In the genomic region with DNA sequence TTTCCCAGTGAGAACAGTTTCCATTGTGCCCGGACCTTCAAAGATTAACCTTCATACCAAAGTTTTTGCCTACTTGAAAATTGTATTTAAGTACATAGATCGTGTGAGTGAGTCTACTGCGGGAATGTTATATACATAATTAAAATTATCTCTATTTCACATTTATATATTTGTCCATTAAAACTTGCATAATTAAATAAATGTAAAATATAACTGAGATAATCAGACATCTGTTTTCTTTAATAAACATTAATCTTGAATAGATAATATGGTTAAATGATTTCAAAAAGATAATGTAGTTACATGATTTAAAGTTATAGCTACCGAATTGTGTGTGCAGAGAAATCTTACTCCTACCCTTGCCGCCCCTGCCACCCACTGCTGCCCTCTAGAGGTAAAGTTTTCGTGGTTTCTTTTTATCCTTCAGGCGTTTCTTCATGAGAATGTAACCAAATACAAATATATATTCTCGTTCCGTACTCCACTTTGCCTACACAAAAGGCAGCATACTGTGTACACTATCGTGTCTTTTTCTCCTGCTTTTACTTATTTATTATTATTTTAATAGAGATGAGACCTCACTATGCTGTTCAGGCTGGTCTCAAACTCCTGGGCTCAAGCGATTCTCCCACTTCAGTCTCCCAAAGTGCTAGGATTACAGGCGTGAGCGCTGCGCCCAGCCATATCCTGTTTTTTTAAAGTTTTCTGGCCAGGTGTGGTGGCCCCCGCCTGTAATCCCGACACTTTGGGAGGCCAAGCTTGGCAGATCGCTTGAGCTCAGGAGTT, we compare ENCODE assay signal across 9 cellular contexts. TPM values are rescaled to one million over a fixed set of nuclear protein-coding genes. Genes with fewer than 3 reads are reported as not detected.
DNase-seq lines count a peak whose midpoint lies in the region; ATAC-seq, FAIRE-seq and TF ChIP-seq lines count a peak whose summit lies in the region.
"Had no signal": no experiment of that assay in that cellular context is flagged by ENCODE, and none has a peak within 500 bp of the region (broad histone marks: within the 10 kb centered on the region; RNA-seq: fewer than 3 reads in every experiment).

No MANE protein-coding gene starts in this region.

- H3K4me1 Mint-ChIP-seq in activated CD4-positive, alpha-beta T cell treated with anti-CD3 and anti-CD28 coated beads for 36 hours: peaks cover 20% of the 10 kb centered on the region
- no peaks in the 10 kb centered on the region for H3K4me1 Mint-ChIP-seq in progenitor cell of endocrine pancreas (ENCODE audit: low read depth)

- H3K4me2 ChIP-seq in endothelial cell of umbilical vein (ENCODE audit: insufficient read depth, low read length): no peak overlapping the region
- H3K4me2 ChIP-seq: BLaER1 treated with 17β-estradiol and CSF1 and Interleukin-3, amounts not matched to agents 10 nM and 100 nM had no signal

- TF ChIP-seq CTCF in endothelial cell of umbilical vein (IDR thresholded peaks at IDR 0.05; ENCODE audit: extremely low read depth in 1 of 2, insufficient read depth in 1 of 2, low read depth in 1 of 2, low read length in 2 of 2) (peak; percentile 33 to 46), progenitor cell of endocrine pancreas (IDR thresholded peaks at IDR 0.05; ENCODE audit: unreplicated experiment) (peak; percentile 50)

- H3K27ac ChIP-seq in endothelial cell of umbilical vein (ENCODE audit: insufficient read depth, low read depth, low read length): no peak overlapping the region
- H3K27ac ChIP-seq: BLaER1 treated with 17β-estradiol and CSF1 and Interleukin-3, amounts not matched to agents 10 nM and 100 nM had no signal

- H3K4me3 ChIP-seq in endothelial cell of umbilical vein (replicated peaks in 1 of 3; ENCODE audit: insufficient read depth in 1 of 3, low read depth in 1 of 3, low read length in 3 of 3): no peak overlapping the region
- H3K4me3 ChIP-seq: BLaER1 treated with 17β-estradiol and CSF1 and Interleukin-3, amounts not matched to agents 10 nM and 100 nM had no signal

- H3K9me3 ChIP-seq in endothelial cell of umbilical vein (replicated peaks; ENCODE audit: control insufficient read depth, insufficient read depth, low read length): no peaks in the 10 kb centered on the region
- H3K9me3 ChIP-seq: BLaER1 treated with 17β-estradiol and CSF1 and Interleukin-3, amounts not matched to agents 10 nM and 100 nM had no signal

- dilution Hi-C loops in endothelial cell of umbilical vein (cut with MboI; ENCODE audit: extremely low pct_ligation_motif_present, low sequenced_read_pairs): no loop called here

- no peaks in the 10 kb centered on the region for H4K20me1 ChIP-seq in endothelial cell of umbilical vein (replicated peaks; ENCODE audit: control insufficient read depth, extremely low read depth, insufficient read depth, low read length)

- CTCF ChIA-PET in activated CD4-positive, alpha-beta T cell treated with anti-CD3 and anti-CD28 coated beads for 36 hours (lab: Charles Lee): interaction anchor here (0.6 to 2.0 kb wide), 15 partner anchors 8 to 209 kb away, joined by 3 to 7 read pairs (median 4); a partner anchor contains a TSS
- CTCF ChIA-PET in endothelial cell of umbilical vein (lab: Charles Lee): interaction anchor here (0.6 to 4.6 kb wide), 22 partner anchors 11 to 291 kb away, joined by 3 to 53 read pairs (median 4); a partner anchor contains a TSS

- no peaks in the 10 kb centered on the region for H3K9me1 ChIP-seq in endothelial cell of umbilical vein (replicated peaks; ENCODE audit: control insufficient read depth, extremely low read depth, insufficient read depth, low read length)

- peak; percentile 61 for ATAC-seq in activated CD4-positive, alpha-beta T cell treated with anti-CD3 and anti-CD28 coated beads for 36 hours
- no peak for ATAC-seq in GM18907 (IDR thresholded peaks at IDR 0.05; ENCODE audit: unreplicated experiment)

- H3K4me1 ChIP-seq in endothelial cell of umbilical vein (ENCODE audit: control insufficient read depth, extremely low read depth, insufficient read depth, low read length): peaks cover 5% of the 10 kb centered on the region

- H3K9me3 Mint-ChIP-seq in activated CD4-positive, alpha-beta T cell treated with anti-CD3 and anti-CD28 coated beads for 36 hours (ENCODE audit: low read depth): no peaks in the 10 kb centered on the region
- no peaks in the 10 kb centered on the region for H3K9me3 Mint-ChIP-seq in progenitor cell of endocrine pancreas (ENCODE audit: low read depth)

- POLR2A ChIA-PET in activated CD4-positive, alpha-beta T cell treated with anti-CD3 and anti-CD28 coated beads for 36 hours (lab: Charles Lee): no interaction called here
- POLR2A ChIA-PET in endothelial cell of umbilical vein (lab: Charles Lee): interaction anchor here (1.0 kb wide), 1 partner anchor 149 kb away, joined by 3 read pairs; no protein-coding TSS in a partner anchor

- no TSS peak for BruUV-seq in endothelial cell of umbilical vein (replicated peaks; lab: Mats Ljungman, UMichigan)

- peaks cover 14% of the 10 kb centered on the region for H3K36me3 Mint-ChIP-seq in activated CD4-positive, alpha-beta T cell treated with anti-CD3 and anti-CD28 coated beads for 36 hours (ENCODE audit: low read depth)
- peaks cover 10% of the 10 kb centered on the region for H3K36me3 Mint-ChIP-seq in progenitor cell of endocrine pancreas (ENCODE audit: insufficient read depth)

- intact Hi-C loops in activated CD4-positive, alpha-beta T cell treated with anti-CD3 and anti-CD28 coated beads for 36 hours (cut with DNase I, micrococcal nuclease): loop anchor here in 1 of 2 experiments (1.0 kb wide), 1 partner anchor 145 kb away; no protein-coding TSS in a partner anchor
- intact Hi-C loops in endothelial cell of umbilical vein (cut with micrococcal nuclease): loop anchor here (1.0 to 5.0 kb wide), 2 partner anchors 148 to 196 kb away; no protein-coding TSS in a partner anchor

- H3K27me3 ChIP-seq in endothelial cell of umbilical vein (ENCODE audit: control insufficient read depth in 2 of 2, insufficient read depth in 2 of 2, low read length in 2 of 2): no peaks in the 10 kb centered on the region
- H3K27me3 ChIP-seq: BLaER1 treated with 17β-estradiol and CSF1 and Interleukin-3, amounts not matched to agents 10 nM and 100 nM had no signal

- no peak overlapping the region for H3K27ac Mint-ChIP-seq in activated CD4-positive, alpha-beta T cell treated with anti-CD3 and anti-CD28 coated beads for 36 hours
- H3K27ac Mint-ChIP-seq in progenitor cell of endocrine pancreas: no peak overlapping the region

- H2AFZ ChIP-seq in endothelial cell of umbilical vein (ENCODE audit: low read depth, low read length): no peak overlapping the region

- DNase-seq in NCI-H1436 (lab: John Stamatoyannopoulos, UW): peak; percentile 38
- no peak for DNase-seq in NCI-H1436 treated with DMSO at 0.1 percent for 48 hours (lab: John Stamatoyannopoulos, UW)
- peak; percentile 21 for DNase-seq in NCI-H146 (lab: John Stamatoyannopoulos, UW)
- DNase-seq in activated CD4-positive, alpha-beta T cell treated with anti-CD3 and anti-CD28 coated beads for 36 hours: peak; percentile 68
- peak; percentile 37 for DNase-seq in endothelial cell of umbilical vein (ENCODE audit: low read depth, low spot score)
- DNase-seq in progenitor cell of endocrine pancreas (ENCODE audit: low spot score, unreplicated experiment): no peak
- DNase-seq in OCI-M2 (lab: John Stamatoyannopoulos, UW; ENCODE audit: unreplicated experiment): no peak

- no peaks in the 10 kb centered on the region for H3K36me3 ChIP-seq in endothelial cell of umbilical vein (ENCODE audit: control insufficient read depth in 2 of 2, extremely low read depth in 1 of 2, insufficient read depth in 2 of 2, low read length in 2 of 2)

- H3K9ac ChIP-seq in endothelial cell of umbilical vein (replicated peaks; ENCODE audit: extremely low read depth, insufficient read depth, low read length): no peak overlapping the region

- no peaks in the 10 kb centered on the region for H3K79me2 ChIP-seq in endothelial cell of umbilical vein (ENCODE audit: control insufficient read depth, insufficient read depth, low read length)

- H3K4me3 Mint-ChIP-seq in activated CD4-positive, alpha-beta T cell treated with anti-CD3 and anti-CD28 coated beads for 36 hours: no peak overlapping the region
- no peak overlapping the region for H3K4me3 Mint-ChIP-seq in progenitor cell of endocrine pancreas (ENCODE audit: low read depth)

- H3K27me3 Mint-ChIP-seq in activated CD4-positive, alpha-beta T cell treated with anti-CD3 and anti-CD28 coated beads for 36 hours: no peaks in the 10 kb centered on the region
- no peaks in the 10 kb centered on the region for H3K27me3 Mint-ChIP-seq in progenitor cell of endocrine pancreas

- TF ChIP-seq POLR2A in endothelial cell of umbilical vein (IDR thresholded peaks at IDR 0.05; ENCODE audit: low read depth, low read length): no peak

- peak; percentile 84 for FAIRE-seq in endothelial cell of umbilical vein (lab: Jason Lieb, UNC)

TF ChIP-seq in endothelial cell of umbilical vein, 7 proteins besides CTCF, POLR2A, EP300 and RAD21 (continues in another document):
- TF ChIP-seq, protein P1, sequence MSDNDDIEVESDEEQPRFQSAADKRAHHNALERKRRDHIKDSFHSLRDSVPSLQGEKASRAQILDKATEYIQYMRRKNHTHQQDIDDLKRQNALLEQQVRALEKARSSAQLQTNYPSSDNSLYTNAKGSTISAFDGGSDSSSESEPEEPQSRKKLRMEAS (IDR thresholded peaks at IDR 0.05; ENCODE audit: insufficient read depth, insufficient read length): no peak

RNA-seq across cellular contexts. Expression of a gene that starts 35.6 kb away (rescaled TPM):
- total RNA-seq in activated CD4-positive, alpha-beta T cell treated with anti-CD3 and anti-CD28 coated beads for 36 hours: 100 to 1,000 TPM; 134 to 191 TPM
- total RNA-seq in endothelial cell of umbilical vein: 123 and 137 TPM in 2 replicates
- 48.9 and 50.5 TPM in 2 replicates for polyA plus RNA-seq in endothelial cell of umbilical vein
- polyA plus RNA-seq in endothelial cell of umbilical vein (2011; cell fraction: cytosol; rRNA removed): 82.7 and 97.9 TPM in 2 replicates
- 74.9 and 82.6 TPM in 2 replicates for polyA plus RNA-seq in endothelial cell of umbilical vein (2011; cell fraction: nucleus; rRNA removed)
- polyA plus RNA-seq in endothelial cell of umbilical vein (2012): 62.7 and 84.0 TPM in 2 replicates
- 65.3 and 96.0 TPM in 2 replicates for polyA minus RNA-seq in endothelial cell of umbilical vein
- 62.6 TPM for polyA minus RNA-seq in endothelial cell of umbilical vein (2011; cell fraction: cytosol; rRNA and poly(A)+ RNA removed)
- polyA minus RNA-seq in endothelial cell of umbilical vein (2011; cell fraction: nucleus; rRNA and poly(A)+ RNA removed): 12.8 and 20.3 TPM in 2 replicates
- 111 and 119 TPM in 2 replicates for total RNA-seq in progenitor cell of endocrine pancreas

RNA-seq across cellular contexts. Expression of a gene that starts 35.7 kb away (rescaled TPM):
- 10 to 100 TPM; 19.7 to 19.8 TPM for total RNA-seq in activated CD4-positive, alpha-beta T cell treated with anti-CD3 and anti-CD28 coated beads for 36 hours
- total RNA-seq in endothelial cell of umbilical vein (11.5 and 14.6 TPM in 2 replicates), progenitor cell of endocrine pancreas (26.6 and 33.5 TPM in 2 replicates)
- 5.3 and 6.0 TPM in 2 replicates for polyA plus RNA-seq in endothelial cell of umbilical vein
- polyA plus RNA-seq in endothelial cell of umbilical vein (2011; cell fraction: cytosol; rRNA removed): 5.5 and 6.0 TPM in 2 replicates
- polyA plus RNA-seq in endothelial cell of umbilical vein (2011; cell fraction: nucleus; rRNA removed): 17.8 and 17.9 TPM in 2 replicates
- 7.1 and 7.2 TPM in 2 replicates for polyA plus RNA-seq in endothelial cell of umbilical vein (2012)
- 14.8 and 18.5 TPM in 2 replicates for polyA minus RNA-seq in endothelial cell of umbilical vein
- polyA minus RNA-seq in endothelial cell of umbilical vein (2011; cell fraction: cytosol; rRNA and poly(A)+ RNA removed): 7.8 TPM
- 11.4 and 18.5 TPM in 2 replicates for polyA minus RNA-seq in endothelial cell of umbilical vein (2011; cell fraction: nucleus; rRNA and poly(A)+ RNA removed)

Comparison
In these comparisons a context has a peak if more than half of its experiments do, and no peak if none do; other contexts are left out.
1. DNase-seq: peak in NCI-H1436 (single experiment), NCI-H146 (single experiment), activated CD4-positive, alpha-beta T cell treated with anti-CD3 and anti-CD28 coated beads for 36 hours (single experiment) and endothelial cell of umbilical vein (single experiment); none in NCI-H1436 treated with DMSO at 0.1 percent for 48 hours (single experiment), progenitor cell of endocrine pancreas (single experiment) and OCI-M2 (single experiment).